In genomic region chr3:72299823-72300222, GRCh38 we compare ENCODE assay signal across 17 cellular contexts.
A peak's percentile ranks its signal among the peaks of the same experiment; 100 is the strongest.
DNase-seq lines count a peak whose midpoint lies in the region; ATAC-seq and TF ChIP-seq lines count a peak whose summit lies in the region.
"Had no signal": no experiment of that assay in that cellular context is flagged by ENCODE, and none has a peak within 500 bp of the region (broad histone marks: within the 10 kb centered on the region; RNA-seq: fewer than 3 reads in every experiment).

No MANE protein-coding gene starts in this region.

- no peak overlapping the region for H2BK5ac ChIP-seq in mesenchymal stem cell (ENCODE audit: low read depth, low read length, poor library complexity, severe bottlenecking)

- TF ChIP-seq CTCF in epithelial cell of esophagus (IDR thresholded peaks at IDR 0.05; ENCODE audit: insufficient read depth, low read depth, low read length, missing control alignments) = no peak

- H3K4ac ChIP-seq in mesenchymal stem cell (ENCODE audit: low read depth in 1 of 2, low read length in 2 of 2) = no peak overlapping the region

- H3K79me1 ChIP-seq in mesenchymal stem cell (replicated peaks; ENCODE audit: low read length, poor library complexity, severe bottlenecking) = no peaks in the 10 kb centered on the region

- H3K23ac ChIP-seq in mesenchymal stem cell (ENCODE audit: low read length in 2 of 2) = no peak overlapping the region

- H2BK120ac ChIP-seq in mesenchymal stem cell (ENCODE audit: low read depth, low read length) = no peak overlapping the region

- 91% methylated on average over 4 of the region's 4 CpGs for WGBS in mesenchymal stem cell

- H3K27ac ChIP-seq in mesenchymal stem cell (ENCODE audit: low read length, poor library complexity, severe bottlenecking) = no peak overlapping the region

- H3K9ac ChIP-seq in mesenchymal stem cell (ENCODE audit: low read length) = no peak overlapping the region

- ATAC-seq in HG02588 (IDR thresholded peaks at IDR 0.05; ENCODE audit: unreplicated experiment) = no peak
- ATAC-seq: Right ventricle myocardium inferior had no signal

- H3K9me3 ChIP-seq in mesenchymal stem cell (ENCODE audit: control insufficient read depth, low read length) (no peaks in the 10 kb centered on the region), MG63 (no peaks in the 10 kb centered on the region)

- no peak overlapping the region for H4K8ac ChIP-seq in mesenchymal stem cell (ENCODE audit: low read length)

- no peak overlapping the region for H4K91ac ChIP-seq in mesenchymal stem cell (ENCODE audit: low read length)

- no peak overlapping the region for H3K14ac ChIP-seq in mesenchymal stem cell (ENCODE audit: low read length in 2 of 2)

- no peak overlapping the region for H2AFZ ChIP-seq in mesenchymal stem cell (ENCODE audit: low read depth, low read length)

- H2BK12ac ChIP-seq in mesenchymal stem cell (ENCODE audit: low read length in 2 of 2) = no peak overlapping the region

- H3K4me1 ChIP-seq in mesenchymal stem cell (ENCODE audit: control insufficient read depth, insufficient read depth, low read depth, low read length) = peaks cover 3% of the 10 kb centered on the region

- no peak overlapping the region for H2AK5ac ChIP-seq in mesenchymal stem cell (ENCODE audit: low read length, severe bottlenecking)

- peaks cover 0 to 2% of the 10 kb centered on the region in 2 experiments for H3K36me3 ChIP-seq in mesenchymal stem cell (ENCODE audit: control insufficient read depth in 1 of 2, insufficient read depth in 2 of 2, low read depth in 1 of 2, low read length in 2 of 2)
- no peaks in the 10 kb centered on the region for H3K36me3 ChIP-seq in MG63

- peaks cover 1 to 12% of the 10 kb centered on the region in 2 experiments for H3K27me3 ChIP-seq in mesenchymal stem cell (ENCODE audit: control insufficient read depth in 1 of 2, insufficient read depth in 1 of 2, low read length in 2 of 2)
- no peaks in the 10 kb centered on the region for H3K27me3 ChIP-seq in MG63

- peak overlapping the region; percentile 26 for H2BK15ac ChIP-seq in mesenchymal stem cell (ENCODE audit: low read depth, poor library complexity, severe bottlenecking)

- no peak overlapping the region for H3K4me2 ChIP-seq in mesenchymal stem cell (ENCODE audit: low read length, poor library complexity, severe bottlenecking)

- H3K4me3 ChIP-seq in epithelial cell of esophagus (ENCODE audit: low read length) (no peak overlapping the region), mesenchymal stem cell (ENCODE audit: insufficient read depth in 1 of 2, low read depth in 1 of 2, low read length in 2 of 2) (no peak overlapping the region), MG63 (no peak overlapping the region)

- DNase-seq in ELR (ENCODE audit: low read depth) (peak; percentile 6), SW480 (ENCODE audit: low spot score) (peak; percentile 2), epithelial cell of esophagus (ENCODE audit: low read depth) (peak; percentile 71), mesenchymal stem cell (no peak), MG63 (no peak), NCI-H2081 treated with DMSO at 0.1 percent for 48 hours (lab: John Stamatoyannopoulos, UW) (no peak), NCI-H1417 (lab: John Stamatoyannopoulos, UW) (no peak)
- DNase-seq: C1 segment of cervical spinal cord, GF-D8, GOT3, KBM-7, MV-4-11, NCI-H1417 treated with DMSO at 0.1 percent for 48 hours, NCI-H1930, NCI-H524 treated with DMSO at 0.1 percent for 48 hours had no signal

- H3K18ac ChIP-seq in mesenchymal stem cell (ENCODE audit: low read depth in 1 of 2, low read length in 2 of 2) = no peak overlapping the region

Comparison
In these comparisons a context has a peak if more than half of its experiments do, and no peak if none do; other contexts are left out.
1. DNase-seq: peak in ELR (single experiment), SW480 (single experiment) and epithelial cell of esophagus (single experiment); none in mesenchymal stem cell (single experiment), MG63 (single experiment), NCI-H2081 treated with DMSO at 0.1 percent for 48 hours (single experiment) and NCI-H1417 (0 of 3).